ENCODE assay signal across 1 cellular context in the genomic region with DNA sequence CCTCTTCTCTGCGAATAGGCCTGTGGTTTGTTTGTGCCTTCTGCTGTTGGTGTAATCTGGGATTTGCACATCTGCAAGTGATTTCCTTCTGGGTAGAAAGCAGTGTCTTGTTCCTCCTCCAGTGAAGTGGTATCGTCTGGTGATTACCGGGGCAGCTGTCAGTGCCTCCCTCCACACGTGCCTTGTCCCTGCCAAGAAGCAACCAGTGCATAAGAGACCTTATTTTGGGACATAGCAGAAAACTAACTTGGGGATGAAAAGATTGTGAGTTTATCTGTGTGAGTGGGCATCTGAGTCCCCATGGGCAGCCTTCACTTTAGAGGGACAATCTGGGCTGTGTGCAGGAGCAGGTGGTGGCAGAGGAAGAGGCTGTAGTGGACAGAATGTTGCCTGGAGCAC.
TF ChIP-seq lines count a peak whose summit lies in the region.

No MANE protein-coding gene starts in this region.

TF ChIP-seq in GM23338, 12 proteins besides CTCF, POLR2A, EP300 and RAD21 (continued from another document):
- no peak for TF ChIP-seq ETS1 (IDR thresholded peaks at IDR 0.05)
- no peak for TF ChIP-seq JUNB (IDR thresholded peaks at IDR 0.05; ENCODE audit: unreplicated experiment)
- no peak for TF ChIP-seq ZNF114 (CRISPR knock-in tag; IDR thresholded peaks at IDR 0.05)
- TF ChIP-seq STAT1 (IDR thresholded peaks at IDR 0.05; ENCODE audit: unreplicated experiment), result no peak
